In the genomic region with DNA sequence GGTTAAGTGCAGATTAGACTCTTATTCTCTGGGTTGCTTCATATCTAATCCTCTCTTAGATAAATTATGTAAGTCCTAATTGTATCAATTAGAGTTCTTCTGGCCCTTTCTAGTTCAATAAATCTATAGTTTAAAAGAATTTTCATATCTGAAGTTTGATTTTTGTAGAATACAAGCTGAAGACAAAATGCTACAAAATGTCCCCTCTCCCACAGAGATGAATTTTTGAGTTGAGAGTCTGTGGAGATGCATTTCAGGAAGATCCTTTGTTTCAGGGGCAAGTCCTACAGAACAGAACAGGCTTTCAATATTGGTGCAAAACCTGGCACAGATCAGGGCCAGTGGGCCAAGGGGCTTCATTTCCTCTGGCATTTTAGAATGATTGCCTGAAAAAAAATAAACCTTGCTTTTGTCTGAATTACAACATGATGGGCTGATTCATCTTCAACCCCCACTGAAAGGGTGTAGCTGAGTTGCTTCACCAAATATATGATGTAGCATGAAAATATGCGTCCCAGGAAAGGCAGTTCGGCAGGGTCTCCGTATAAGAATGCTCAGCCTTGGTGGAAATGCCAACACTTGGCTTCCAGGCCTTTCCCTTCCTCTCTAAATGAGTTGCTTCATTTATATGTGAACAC, we compare ENCODE assay signal across 13 cellular contexts. TPM values are rescaled to one million over a fixed set of nuclear protein-coding genes. Genes with fewer than 3 reads are reported as not detected.
DNase-seq lines count a peak whose midpoint lies in the region; ATAC-seq, FAIRE-seq and TF ChIP-seq lines count a peak whose summit lies in the region.
"Had no signal": no experiment of that assay in that cellular context is flagged by ENCODE, and none has a peak within 500 bp of the region (broad histone marks: within the 10 kb centered on the region; RNA-seq: fewer than 3 reads in every experiment).

No MANE protein-coding gene starts in this region.

- DNase-seq in HT1080 (ENCODE audit: low read depth) (peak; percentile 85), astrocyte of the spinal cord (ENCODE audit: low read depth, low spot score) (peak; percentile 88), keratinocyte (ENCODE audit: low read depth, low spot score) (peak; percentile 2), SIG-M5 treated with dmso at 0.1 percent for 504 hours (lab: John Stamatoyannopoulos, UW; ENCODE audit: unreplicated experiment) (no peak), left ventricle myocardium inferior (no peak)
- no peak for DNase-seq in activated effector memory CD4-positive, alpha-beta T cell treated with Interleukin-2 at 50 U/mL for 16 hours
- DNase-seq: activated CD4-positive, alpha-beta memory T cell treated with anti-CD3 and anti-CD28 coated beads, Interleukin-2, amount 10 ng/mL, durations not matched to agents 7 days and 5 days; Kasumi-1; left ventricle myocardium superior; NCI-H2171 treated with DMSO at 0.1 percent for 48 hours had no signal

- H3K27ac ChIP-seq in ACC112 (ENCODE audit: low read depth, low read length) (peak overlapping the region; percentile 89), keratinocyte (ENCODE audit: control insufficient read depth, insufficient read depth, low read length) (peak overlapping the region; percentile 47), left ventricle myocardium inferior (replicated peaks) (no peak overlapping the region)

- no peak overlapping the region for H3K4me3 ChIP-seq in ACC112 (ENCODE audit: low read depth, low read length)
- no peak overlapping the region for H3K4me3 ChIP-seq in astrocyte of the spinal cord (ENCODE audit: low read depth, low read length)
- H3K4me3 ChIP-seq in keratinocyte (ENCODE audit: control insufficient read depth in 2 of 3, extremely low read depth in 1 of 3, insufficient read depth in 2 of 3, low read depth in 1 of 3, low read length in 3 of 3): no peak overlapping the region
- H3K4me3 ChIP-seq in left ventricle myocardium inferior: no peak overlapping the region

- intact Hi-C loops in left ventricle myocardium inferior (cut with micrococcal nuclease): no loop called here

- H3K36me3 ChIP-seq in ACC112 (ENCODE audit: insufficient read depth, low read length) (no peaks in the 10 kb centered on the region), keratinocyte (ENCODE audit: control insufficient read depth in 2 of 2, extremely low read depth in 1 of 2, insufficient read depth in 2 of 2, low read length in 2 of 2) (no peaks in the 10 kb centered on the region), left ventricle myocardium inferior (no peaks in the 10 kb centered on the region)

- no peak for ATAC-seq in GM21515 (IDR thresholded peaks at IDR 0.05; ENCODE audit: unreplicated experiment)
- ATAC-seq: left ventricle myocardium superior had no signal

- H3K4me2 ChIP-seq in keratinocyte (ENCODE audit: control insufficient read depth, extremely low read depth, insufficient read depth, low read depth, low read length): peak overlapping the region; percentile 35

- no peaks in the 10 kb centered on the region for H3K27me3 ChIP-seq in ACC112 (ENCODE audit: insufficient read depth, low read length)
- H3K27me3 ChIP-seq in keratinocyte (ENCODE audit: control insufficient read depth, extremely low read depth, insufficient read depth, low read length): no peaks in the 10 kb centered on the region
- no peaks in the 10 kb centered on the region for H3K27me3 ChIP-seq in left ventricle myocardium inferior (ENCODE audit: low read depth)

- in situ Hi-C loops in astrocyte of the spinal cord (cut with HindIII; ENCODE audit: low sequenced_read_pairs): no loop called here

- H2AFZ ChIP-seq in ACC112 (ENCODE audit: low read length, unreplicated experiment) (peak overlapping the region; percentile 66), keratinocyte (ENCODE audit: control insufficient read depth, low read length) (no peak overlapping the region)

- peaks cover 29% of the 10 kb centered on the region for H3K4me1 ChIP-seq in ACC112 (ENCODE audit: control insufficient read depth, insufficient read depth, low read length, unreplicated experiment)
- H3K4me1 ChIP-seq in keratinocyte (ENCODE audit: control insufficient read depth, extremely low read depth, insufficient read depth, low read length): peaks cover 10% of the 10 kb centered on the region
- H3K4me1 ChIP-seq in left ventricle myocardium inferior: no peaks in the 10 kb centered on the region

- H3K79me2 ChIP-seq in ACC112 (ENCODE audit: control insufficient read depth, insufficient read depth, low read length, unreplicated experiment) (no peaks in the 10 kb centered on the region), keratinocyte (ENCODE audit: control insufficient read depth, insufficient read depth, low read length) (no peaks in the 10 kb centered on the region)

- dilution Hi-C loops in keratinocyte (cut with MboI; ENCODE audit: extremely low pct_ligation_motif_present, low sequenced_read_pairs): no loop called here

- FAIRE-seq in keratinocyte (lab: Jason Lieb, UNC): peak; percentile 29
- FAIRE-seq: colon had no signal

- H3K9me3 ChIP-seq in keratinocyte (ENCODE audit: control insufficient read depth, low read depth, low read length) (no peaks in the 10 kb centered on the region), left ventricle myocardium inferior (replicated peaks) (no peaks in the 10 kb centered on the region)

- TF ChIP-seq CTCF in astrocyte of the spinal cord (IDR thresholded peaks at IDR 0.05; ENCODE audit: low read depth, low read length) (no peak), keratinocyte (optimal IDR thresholded peaks at IDR 0.05 in 1 of 3, IDR thresholded peaks at IDR 0.05 in 1 of 3, conservative IDR thresholded peaks at IDR 0.05 in 1 of 3; ENCODE audit: extremely low read depth in 1 of 3, insufficient read depth in 2 of 3, low read length in 3 of 3) (no peak), left ventricle myocardium inferior (IDR thresholded peaks at IDR 0.05; ENCODE audit: borderline replicate concordance) (no peak)

- no peak overlapping the region for H3K9ac ChIP-seq in keratinocyte (ENCODE audit: control insufficient read depth, extremely low read depth, insufficient read depth, low read length)

- no peaks in the 10 kb centered on the region for H4K20me1 ChIP-seq in keratinocyte (ENCODE audit: control insufficient read depth, extremely low read depth, insufficient read depth, low read length)

- H3K9me1 ChIP-seq in keratinocyte (ENCODE audit: control insufficient read depth, extremely low read depth, insufficient read depth, low read length): no peaks in the 10 kb centered on the region

RNA-seq across cellular contexts. Expression of a gene that starts 6.4 kb away (rescaled TPM):
- 177 and 187 TPM in 2 replicates for total RNA-seq in HT1080 (2014; rRNA removed; shearing (Covaris generic))
- polyA plus RNA-seq in HT1080 (2015; cell fraction: cytosol; rRNA removed): 129 and 164 TPM in 2 replicates
- polyA plus RNA-seq in HT1080 (2015; cell fraction: nucleus; rRNA removed): 228 and 257 TPM in 2 replicates
- 88.1 to 130 TPM (median 115 TPM) in 3 replicates for polyA plus RNA-seq in keratinocyte
- 70.0 TPM for polyA plus RNA-seq in keratinocyte (2011; ENCODE audit: low read depth)
- 72.4 and 129 TPM in 2 replicates for polyA plus RNA-seq in keratinocyte (2011; cell fraction: cytosol; rRNA removed)
- polyA plus RNA-seq in keratinocyte (2011; cell fraction: nucleus; rRNA removed): 103 and 118 TPM in 2 replicates
- polyA plus RNA-seq in keratinocyte (2012; ENCODE audit: low replicate concordance): 55.9 and 89.0 TPM in 2 replicates
- 72.7 to 200 TPM (median 108 TPM) in 3 replicates for polyA minus RNA-seq in keratinocyte
- polyA minus RNA-seq in keratinocyte (2011; cell fraction: cytosol; rRNA and poly(A)+ RNA removed): 82.5 TPM
- polyA minus RNA-seq in keratinocyte (2011; cell fraction: nucleus; rRNA and poly(A)+ RNA removed): 67.7 and 129 TPM in 2 replicates
- total RNA-seq in left ventricle myocardium inferior: 113 TPM

Comparison
In these comparisons a context has a peak if more than half of its experiments do, and no peak if none do; other contexts are left out.
1. DNase-seq: peak in HT1080 (single experiment), astrocyte of the spinal cord (single experiment) and keratinocyte (single experiment); none in activated effector memory CD4-positive, alpha-beta T cell treated with Interleukin-2 at 50 U/mL for 16 hours (single experiment), SIG-M5 treated with dmso at 0.1 percent for 504 hours (single experiment) and left ventricle myocardium inferior (single experiment).